ENCODE assay signal across 30 cellular contexts in the genomic region with DNA sequence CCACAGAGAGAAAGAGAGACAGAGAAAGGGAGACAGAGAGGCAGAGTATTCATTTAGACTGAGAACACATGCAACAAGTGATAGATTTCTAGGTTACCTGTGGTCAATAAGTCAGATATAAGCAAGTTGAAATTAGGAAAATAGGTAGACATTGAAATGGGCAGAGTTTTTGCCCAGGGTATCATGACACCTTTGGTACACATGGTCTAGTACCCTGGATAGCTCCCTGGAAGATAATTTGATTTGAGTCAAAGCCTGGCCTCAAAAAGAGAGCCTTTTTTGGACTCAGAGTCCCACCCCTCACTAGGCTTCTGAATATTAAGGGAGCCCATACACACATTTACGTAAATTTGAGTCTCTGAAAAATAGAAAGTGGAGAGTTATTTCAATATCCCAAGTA. TPM values are rescaled to one million over a fixed set of nuclear protein-coding genes. Genes with fewer than 3 reads are reported as not detected.
"Had no signal": no experiment of that assay in that cellular context is flagged by ENCODE, and none has a peak within 500 bp of the region (broad histone marks: within the 10 kb centered on the region; RNA-seq: fewer than 3 reads in every experiment).

No MANE protein-coding gene starts in this region.

- DNase-seq: hippocampal formation; immature natural killer cell; kidney; left colon; left lung; mesendoderm; naive thymus-derived CD4-positive, alpha-beta T cell; pancreas; posterior cingulate gyrus; retina; right cardiac atrium; stimulated activated CD4-positive, alpha-beta T cell treated with anti-CD3 and anti-CD28 coated beads, Interleukin-12 subunit alpha, Interleukin-12 subunit beta, amount 100 ng/mL, for 4 hours; stimulated activated CD4-positive, alpha-beta T cell treated with anti-CD3 and anti-CD28 coated beads, Interleukin-15, amount 100 ng/mL, for 24 hours; stimulated activated CD4-positive, alpha-beta T cell treated with anti-CD3 and anti-CD28 coated beads, Interleukin-2, amount 100 ng/mL, for 24 hours; stimulated activated CD4-positive, alpha-beta T cell treated with anti-CD3 and anti-CD28 coated beads, Interleukin-4, amount 100 ng/mL, for 1 hour; stimulated activated naive B cell treated with anti-CD40 and anti-IgM and Interleukin-4, amounts not matched to agents 10 μg/mL and 1 μg/mL and 100 μg/mL, for 72 hours; stimulated activated naive CD8-positive, alpha-beta T cell treated with anti-CD3 and anti-CD28 coated beads, Interleukin-15, Interleukin-2, amounts not matched to agents 100 U/mL and 50 U/mL, for 24 hours; stomach; testis; thyroid gland; transverse colon; upper lobe of left lung had no signal

- H3K4me1 ChIP-seq: left lung, pancreas, prostate gland, stomach, testis, thyroid gland, transverse colon, upper lobe of left lung, vagina had no signal

- H3K4me3 Mint-ChIP-seq: immature natural killer cell; mesothelial cell of epicardium; naive thymus-derived CD4-positive, alpha-beta T cell; natural killer cell treated with Interleukin-12 subunit alpha and Interleukin-12 subunit beta and Interleukin-15 and Interleukin-18, amount 100 ng/mL, for 72 hours; stimulated activated naive B cell treated with anti-CD40 and anti-IgM and Interleukin-4, amounts not matched to agents 10 μg/mL and 1 μg/mL and 100 μg/mL, for 72 hours had no signal

- H3K4me3 ChIP-seq: left lung, lung, pancreas, prostate gland, skin epidermis, stomach, testis, thyroid gland, transverse colon, upper lobe of left lung, vagina had no signal

- H3K36me3 ChIP-seq: left lung, pancreas, prostate gland, stomach, thyroid gland, transverse colon, upper lobe of left lung, vagina had no signal

- H3K27ac Mint-ChIP-seq: immature natural killer cell; mesothelial cell of epicardium; naive thymus-derived CD4-positive, alpha-beta T cell; natural killer cell treated with Interleukin-12 subunit alpha and Interleukin-12 subunit beta and Interleukin-15 and Interleukin-18, amount 100 ng/mL, for 72 hours; stimulated activated naive B cell treated with anti-CD40 and anti-IgM and Interleukin-4, amounts not matched to agents 10 μg/mL and 1 μg/mL and 100 μg/mL, for 72 hours had no signal

- H3K4me1 Mint-ChIP-seq: mesothelial cell of epicardium had no signal

- FAIRE-seq: islet of Langerhans had no signal

- H3K9me3 ChIP-seq: left lung, pancreas, prostate gland, stomach, testis, thyroid gland, transverse colon, upper lobe of left lung, vagina had no signal

- H3K36me3 Mint-ChIP-seq: immature natural killer cell; mesothelial cell of epicardium; natural killer cell treated with Interleukin-12 subunit alpha and Interleukin-12 subunit beta and Interleukin-15 and Interleukin-18, amount 100 ng/mL, for 72 hours had no signal

- H3K27me3 ChIP-seq: stomach, testis, thyroid gland, transverse colon, upper lobe of left lung, vagina had no signal

- H3K27ac ChIP-seq: left lung, pancreas, prostate gland, skin epidermis, stomach, testis, thyroid gland, transverse colon, upper lobe of left lung, vagina had no signal

- ATAC-seq: left colon; left lung; naive thymus-derived CD4-positive, alpha-beta T cell; natural killer cell treated with Interleukin-12 subunit alpha and Interleukin-12 subunit beta and Interleukin-15 and Interleukin-18, amount 100 ng/mL, for 72 hours; pancreas; right cardiac atrium; sciatic nerve; stimulated activated naive B cell treated with anti-CD40 and anti-IgM and Interleukin-4, amounts not matched to agents 10 μg/mL and 1 μg/mL and 100 μg/mL, for 72 hours; stimulated activated naive CD8-positive, alpha-beta T cell treated with anti-CD3 and anti-CD28 coated beads, Interleukin-15, Interleukin-2, amounts not matched to agents 100 U/mL and 50 U/mL, for 24 hours had no signal

RNA-seq across cellular contexts. Expression of a gene that starts 4.0 kb away (rescaled TPM):
- total RNA-seq: natural killer cell treated with Interleukin-12 subunit alpha and Interleukin-12 subunit beta and Interleukin-15 and Interleukin-18, amount 100 ng/mL, for 72 hours had no signal
- polyA plus RNA-seq: immature natural killer cell; naive thymus-derived CD4-positive, alpha-beta T cell had no signal
